Comparison of ENCODE assay signal across 1 cellular context in genomic region chr13:50187352-50188029, GRCh38.
TF ChIP-seq lines count a peak whose summit lies in the region.

No MANE protein-coding gene starts in this region.

TF ChIP-seq in H1, 55 proteins besides CTCF, POLR2A, EP300 and RAD21:
- TF ChIP-seq MAFK (IDR thresholded peaks at IDR 0.05; ENCODE audit: low read depth, low read length) (no peak), KDM4A (IDR thresholded peaks at IDR 0.05; ENCODE audit: low read depth, low read length, severe bottlenecking) (no peak), CEBPB (IDR thresholded peaks at IDR 0.05; ENCODE audit: low read depth, low read length) (no peak), SP4 (IDR thresholded peaks at IDR 0.05; ENCODE audit: low read length) (no peak), JUN (IDR thresholded peaks at IDR 0.05; ENCODE audit: low read depth, low read length) (no peak), EGR1 (IDR thresholded peaks at IDR 0.05; ENCODE audit: borderline replicate concordance, low read depth, low read length) (no peak), RBBP5 (IDR thresholded peaks at IDR 0.05; ENCODE audit: borderline replicate concordance, low read depth, low read length) (no peak), CBX5 (IDR thresholded peaks at IDR 0.05; ENCODE audit: low read depth, low read length) (no peak), BRCA1 (IDR thresholded peaks at IDR 0.05; ENCODE audit: low read depth, low read length) (no peak), RNF2 (IDR thresholded peaks at IDR 0.05; ENCODE audit: borderline replicate concordance, low read depth, low read length, missing control alignments, poor library complexity, severe bottlenecking) (no peak), SIN3A (conservative IDR thresholded peaks at IDR 0.05 in 1 of 2, IDR thresholded peaks at IDR 0.05 in 1 of 2; ENCODE audit: low read depth in 1 of 2, low read length in 2 of 2) (no peak)
